10 cellular contexts compared by ENCODE assay signal in the genomic region with DNA sequence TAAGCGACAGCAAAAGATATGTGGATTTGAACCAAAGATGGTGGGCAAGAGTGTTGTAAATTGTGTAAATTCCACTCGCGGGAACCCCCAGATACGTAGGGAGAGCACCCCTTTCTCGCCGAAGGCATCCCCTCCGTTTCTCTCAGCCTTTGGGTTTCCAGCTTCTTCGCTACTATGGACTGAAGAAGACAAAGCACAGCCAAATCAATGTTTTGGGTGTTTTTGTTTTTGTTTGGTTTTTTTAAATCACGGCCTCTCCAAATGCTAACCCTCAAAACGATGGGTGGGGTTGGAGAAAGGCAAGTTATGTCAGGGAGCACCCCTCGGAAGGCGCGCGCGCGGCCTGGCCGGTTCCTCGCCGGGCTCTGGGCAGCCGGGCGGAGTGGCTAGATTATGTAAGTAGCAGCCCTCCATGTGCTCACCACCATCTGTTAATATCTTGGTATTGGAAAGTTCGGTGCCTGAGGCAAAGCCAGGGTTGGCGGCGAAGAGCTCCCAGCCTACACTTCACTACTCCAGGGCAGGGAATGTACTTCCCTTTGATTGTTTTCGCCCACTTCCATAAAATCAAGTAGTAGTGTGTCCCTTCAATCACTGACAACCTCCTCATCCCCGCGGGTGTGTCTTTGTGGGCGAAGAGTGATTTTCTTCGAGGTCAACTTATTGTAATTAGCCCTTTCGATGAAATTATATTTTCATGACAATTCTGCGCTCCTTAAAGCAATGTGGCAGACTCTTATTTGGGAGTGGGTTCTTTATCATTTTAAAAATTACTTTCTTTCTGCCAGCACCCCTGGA. TPM values are rescaled to one million over a fixed set of nuclear protein-coding genes. Genes with fewer than 3 reads are reported as not detected.
DNase-seq lines count a peak whose midpoint lies in the region; FAIRE-seq and TF ChIP-seq lines count a peak whose summit lies in the region.
"Had no signal": no experiment of that assay in that cellular context is flagged by ENCODE, and none has a peak within 500 bp of the region (broad histone marks: within the 10 kb centered on the region; RNA-seq: fewer than 3 reads in every experiment).

No MANE protein-coding gene starts in this region.

- peaks cover 12% of the 10 kb centered on the region for H3K36me3 Mint-ChIP-seq in activated naive CD4-positive, alpha-beta T cell treated with anti-CD3 and anti-CD28 coated beads, Interleukin-2, amount 10 ng/mL, durations not matched to agents 7 days and 5 days

- H3K4me1 ChIP-seq in NT2/D1 (ENCODE audit: insufficient read depth, insufficient read length) = peaks cover 6% of the 10 kb centered on the region
- peaks cover 28% of the 10 kb centered on the region for H3K4me1 ChIP-seq in stomach smooth muscle (ENCODE audit: control insufficient read depth, insufficient read depth, low read length)

- H3K4me3 ChIP-seq in NT2/D1 (ENCODE audit: insufficient read length, low read depth) (peak overlapping the region; percentile 57), stomach smooth muscle (ENCODE audit: low read length in 2 of 2) (peak overlapping the region; percentile 50 to 61)

- no peaks in the 10 kb centered on the region for H3K9me3 ChIP-seq in NT2/D1 (ENCODE audit: insufficient read depth, low read length)
- H3K9me3 ChIP-seq in stomach smooth muscle (ENCODE audit: control insufficient read depth in 2 of 2, low read length in 2 of 2) = no peaks in the 10 kb centered on the region
- H3K9me3 ChIP-seq: adrenal gland had no signal

- H3K4me1 Mint-ChIP-seq in activated naive CD4-positive, alpha-beta T cell treated with anti-CD3 and anti-CD28 coated beads, Interleukin-2, amount 10 ng/mL, durations not matched to agents 7 days and 5 days = peaks cover 46% of the 10 kb centered on the region

- H3K9ac ChIP-seq in NT2/D1 (ENCODE audit: insufficient read length, low read depth) (peak overlapping the region; percentile 79), stomach smooth muscle (ENCODE audit: low read length in 2 of 2) (no peak overlapping the region)

- no peak overlapping the region for H3K27ac ChIP-seq in stomach smooth muscle (ENCODE audit: low read length)

- TF ChIP-seq POLR2A in GM12892 (IDR thresholded peaks at IDR 0.05; ENCODE audit: low read depth, low read length) = no peak

- H3K9me3 Mint-ChIP-seq in activated naive CD4-positive, alpha-beta T cell treated with anti-CD3 and anti-CD28 coated beads, Interleukin-2, amount 10 ng/mL, durations not matched to agents 7 days and 5 days = no peaks in the 10 kb centered on the region

- peak overlapping the region; percentile 62 for H3K27ac Mint-ChIP-seq in activated naive CD4-positive, alpha-beta T cell treated with anti-CD3 and anti-CD28 coated beads, Interleukin-2, amount 10 ng/mL, durations not matched to agents 7 days and 5 days
- H3K27ac Mint-ChIP-seq: activated CD4-positive, alpha-beta T cell treated with anti-CD3 and anti-CD28 coated beads, Interleukin-2, amount 10 ng/mL, durations not matched to agents 24 days and 14 days had no signal

- CTCF ChIA-PET in activated naive CD4-positive, alpha-beta T cell treated with anti-CD3 and anti-CD28 coated beads, Interleukin-2, amount 10 ng/mL, durations not matched to agents 7 days and 5 days (lab: Charles Lee) = no interaction called here

- peaks cover 100% of the 10 kb centered on the region for H3K27me3 Mint-ChIP-seq in activated naive CD4-positive, alpha-beta T cell treated with anti-CD3 and anti-CD28 coated beads, Interleukin-2, amount 10 ng/mL, durations not matched to agents 7 days and 5 days

- no peak for DNase-seq in activated naive CD4-positive, alpha-beta T cell treated with anti-CD3 and anti-CD28 coated beads, Interleukin-2, amount 10 ng/mL, durations not matched to agents 7 days and 5 days
- no peak for DNase-seq in activated naive CD4-positive, alpha-beta T cell treated with Interleukin-2 at 50 U/mL for 16 hours
- DNase-seq in NT2/D1 (ENCODE audit: low read depth, low spot score) (no peak), iPS-NIHi11 (ENCODE audit: low spot score) (peak; percentile 19), putamen (ENCODE audit: low spot score) (no peak), NOMO-1 treated with dmso at 0.1 percent for 144 hours (lab: John Stamatoyannopoulos, UW; ENCODE audit: unreplicated experiment) (no peak), GM12892 (ENCODE audit: insufficient read length) (no peak)
- DNase-seq: activated CD4-positive, alpha-beta T cell treated with anti-CD3 and anti-CD28 coated beads, Interleukin-2, amount 10 ng/mL, durations not matched to agents 24 days and 14 days had no signal

- H3K4me3 Mint-ChIP-seq in activated naive CD4-positive, alpha-beta T cell treated with anti-CD3 and anti-CD28 coated beads, Interleukin-2, amount 10 ng/mL, durations not matched to agents 7 days and 5 days = no peak overlapping the region
- H3K4me3 Mint-ChIP-seq: activated CD4-positive, alpha-beta T cell treated with anti-CD3 and anti-CD28 coated beads, Interleukin-2, amount 10 ng/mL, durations not matched to agents 24 days and 14 days had no signal

- H3K36me3 ChIP-seq in NT2/D1 (ENCODE audit: insufficient read depth, insufficient read length, low read length) (no peaks in the 10 kb centered on the region), stomach smooth muscle (ENCODE audit: control insufficient read depth in 2 of 2, insufficient read depth in 2 of 2, low read length in 2 of 2) (no peaks in the 10 kb centered on the region)
- H3K36me3 ChIP-seq: adrenal gland had no signal

- no peak for FAIRE-seq in GM12892 (lab: Jason Lieb, UNC)

- H3K27me3 ChIP-seq in NT2/D1 (ENCODE audit: insufficient read depth, insufficient read length) (peaks cover 84% of the 10 kb centered on the region), stomach smooth muscle (ENCODE audit: control insufficient read depth in 1 of 2, insufficient read depth in 2 of 2, low read length in 2 of 2) (peaks cover 65 to 78% of the 10 kb centered on the region in 2 donors)

RNA-seq across cellular contexts. Expression of gene PROX1, which starts 4.0 kb away (rescaled TPM):
- 0.04 TPM for polyA plus RNA-seq in GM12892 (2012; ENCODE audit: missing spikeins)
